In the genomic region with DNA sequence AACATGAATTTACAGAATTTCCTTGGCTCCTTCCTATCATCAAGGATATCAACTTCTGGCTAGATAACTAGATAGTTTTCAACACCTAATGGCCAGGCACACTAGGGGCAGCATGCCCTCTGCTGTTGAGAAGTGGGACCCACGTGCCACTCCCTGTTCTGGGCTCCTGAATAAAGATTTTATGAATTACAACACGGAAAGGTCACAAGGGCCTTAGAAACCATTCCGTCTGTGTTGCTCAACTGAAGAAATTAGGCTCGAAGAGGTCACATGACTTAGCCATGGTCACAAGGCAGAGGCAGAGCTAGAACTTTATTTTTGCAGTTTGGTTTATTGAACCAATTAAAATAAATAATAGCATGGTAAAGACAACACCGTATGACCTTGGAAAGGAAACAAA, we compare ENCODE assay signal across 8 cellular contexts. TPM values are rescaled to one million over a fixed set of nuclear protein-coding genes. Genes with fewer than 3 reads are reported as not detected.
A peak's percentile ranks its signal among the peaks of the same experiment; 100 is the strongest.
DNase-seq lines count a peak whose midpoint lies in the region; ATAC-seq and TF ChIP-seq lines count a peak whose summit lies in the region.

No MANE protein-coding gene starts in this region.

- DNase-seq in AG08395 (ENCODE audit: low spot score) (peak; percentile 57), NCI-H1105 (lab: John Stamatoyannopoulos, UW) (peak; percentile 41), T-helper 17 cell (no peak), fibroblast of gingiva (ENCODE audit: low read depth) (peak; percentile 86)

- H3K4me1 Mint-ChIP-seq in T-helper 17 cell (peaks cover 10% of the 10 kb centered on the region), nephron (peaks cover 4% of the 10 kb centered on the region)

- peak; percentile 69 for ATAC-seq in GM18511 (IDR thresholded peaks at IDR 0.05; ENCODE audit: unreplicated experiment)
- peak; percentile 46 for ATAC-seq in T-helper 17 cell
- ATAC-seq in HG02970 (IDR thresholded peaks at IDR 0.05; ENCODE audit: low FRiP score, unreplicated experiment), result no peak
- ATAC-seq in GM21447 (IDR thresholded peaks at IDR 0.05; ENCODE audit: unreplicated experiment), result no peak

- no peaks in the 10 kb centered on the region for H3K9me3 Mint-ChIP-seq in nephron

- TF ChIP-seq CTCF in nephron (IDR thresholded peaks at IDR 0.05; ENCODE audit: unreplicated experiment in 3 of 3), result peak; percentile 56 to 63 (median 59)

- H3K36me3 Mint-ChIP-seq in T-helper 17 cell (ENCODE audit: low read depth) (no peaks in the 10 kb centered on the region), nephron (ENCODE audit: low read depth) (no peaks in the 10 kb centered on the region)

- H3K27ac Mint-ChIP-seq in T-helper 17 cell (no peak overlapping the region), nephron (peak overlapping the region in 1 of 3 experiments; percentile 29)

- H3K9me3 ChIP-seq in T-helper 17 cell (ENCODE audit: control insufficient read depth, low read length, poor library complexity, severe bottlenecking), result no peaks in the 10 kb centered on the region

- H3K27me3 Mint-ChIP-seq in T-helper 17 cell (no peaks in the 10 kb centered on the region), nephron (ENCODE audit: low read depth) (no peaks in the 10 kb centered on the region)

- H3K4me3 Mint-ChIP-seq in T-helper 17 cell (no peak overlapping the region), nephron (no peak overlapping the region)

RNA-seq across cellular contexts. Expression of gene PRCP, which starts 36.0 kb away (rescaled TPM):
- total RNA-seq in T-helper 17 cell, result 10 to 100 TPM; 23.0 to 28.7 TPM

RNA-seq across cellular contexts. Expression of gene DDIAS, which starts 37.3 kb away (rescaled TPM):
- total RNA-seq in T-helper 17 cell, result under 1 TPM; 0.47 to 0.52 TPM

Comparison
In these comparisons a context has a peak if more than half of its experiments do, and no peak if none do; other contexts are left out.
1. DNase-seq: peak in AG08395 (single experiment), NCI-H1105 (single experiment) and fibroblast of gingiva (single experiment); none in T-helper 17 cell (0 of 3).
2. ATAC-seq: peak in GM18511 (single experiment) and T-helper 17 cell (single experiment); none in HG02970 (single experiment) and GM21447 (single experiment).